8 cellular contexts compared by ENCODE assay signal in the genomic region with DNA sequence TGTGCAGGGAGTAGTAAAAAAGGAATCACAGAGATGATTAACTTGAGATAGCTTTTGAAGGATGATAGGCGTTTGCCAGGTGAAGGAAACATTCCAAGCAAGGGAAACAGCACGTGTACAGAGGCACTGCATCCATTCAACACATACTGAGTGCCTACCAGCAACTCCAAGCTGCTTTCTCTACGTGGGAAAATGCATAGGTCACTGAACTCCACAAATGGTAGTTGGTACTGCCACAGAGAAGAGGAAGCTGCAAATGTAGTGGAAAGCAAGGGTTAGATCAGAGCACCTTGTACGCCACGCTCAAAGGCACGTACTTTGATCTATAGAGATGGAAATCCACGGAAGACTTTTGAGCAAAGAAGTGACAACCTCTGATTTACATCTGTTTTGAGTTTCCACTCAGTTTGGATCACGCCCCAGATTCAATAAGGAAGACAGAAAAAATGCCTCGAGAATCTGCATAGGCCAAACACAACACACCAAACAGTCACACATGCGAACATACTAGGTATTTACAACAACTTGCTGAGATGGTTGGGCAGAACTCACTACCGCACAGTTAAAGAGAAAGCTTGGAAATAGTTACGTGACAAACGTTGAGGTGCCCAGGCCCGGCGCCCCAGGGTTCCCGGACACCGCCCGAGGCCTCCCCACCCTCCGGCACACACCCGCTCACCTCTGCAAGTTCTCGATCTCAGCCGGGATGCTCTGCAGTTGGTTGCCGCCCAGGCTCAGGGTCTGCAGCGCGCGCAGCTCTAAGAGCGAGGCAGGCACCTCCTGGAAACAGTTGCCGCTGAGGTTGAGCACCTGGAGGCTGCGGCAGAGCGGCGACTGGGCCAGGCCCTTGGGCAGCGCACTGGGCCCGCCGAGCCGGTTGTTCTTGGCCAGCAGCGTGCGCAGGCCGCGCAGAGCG. TPM values are rescaled to one million over a fixed set of nuclear protein-coding genes. Genes with fewer than 3 reads are reported as not detected.
DNase-seq lines count a peak whose midpoint lies in the region; ATAC-seq lines count a peak whose summit lies in the region.

No MANE protein-coding gene starts in this region.

- no peaks in the 10 kb centered on the region for H3K36me3 ChIP-seq in mesendoderm (ENCODE audit: control insufficient read depth, insufficient read depth, low read length)

- no peak overlapping the region for H2BK15ac ChIP-seq in mesendoderm (replicated peaks; ENCODE audit: low read depth)

- H3K4me3 ChIP-seq in mesendoderm (ENCODE audit: low read length): peak overlapping the region; percentile 66

- H3K79me2 ChIP-seq in mesendoderm (ENCODE audit: control insufficient read depth, insufficient read depth, low read length): no peaks in the 10 kb centered on the region

- H3K27ac ChIP-seq in mesendoderm (ENCODE audit: low read depth, low read length): peak overlapping the region; percentile 52

- no peak overlapping the region for H3K4ac ChIP-seq in mesendoderm (ENCODE audit: low read depth, low read length)

- no peaks in the 10 kb centered on the region for H3K4me1 ChIP-seq in mesendoderm (ENCODE audit: control insufficient read depth, low read depth, low read length)

- ATAC-seq in left cardiac atrium (no peak), HG02884 (IDR thresholded peaks at IDR 0.05; ENCODE audit: unreplicated experiment) (peak; percentile 35)
- ATAC-seq in activated CD4-positive, CD25-positive, alpha-beta regulatory T cell treated with anti-CD3 and anti-CD28 coated beads, Interleukin-2, amount 50 U/mL, for 24 hours: peak; percentile 48 to 55
- peak; percentile 45 for ATAC-seq in stimulated activated naive CD8-positive, alpha-beta T cell treated with anti-CD3 and anti-CD28 coated beads, Interleukin-15, Interleukin-2, amounts not matched to agents 100 U/mL and 50 U/mL, for 24 hours

- H3K79me1 ChIP-seq in mesendoderm (ENCODE audit: low read length): no peaks in the 10 kb centered on the region

- H2BK120ac ChIP-seq in mesendoderm (ENCODE audit: low read depth, low read length): no peak overlapping the region

- H3K4me2 ChIP-seq in mesendoderm (ENCODE audit: low read length): peak overlapping the region; percentile 2

- peak overlapping the region; percentile 71 for H3K23ac ChIP-seq in mesendoderm (ENCODE audit: low read length)

- H2AK5ac ChIP-seq in mesendoderm (ENCODE audit: low read length): no peak overlapping the region

- WGBS in mesendoderm (ENCODE audit: extremely low coverage, insufficient coverage, low lambda C conversion rate): no CpG with 5 or more reads among the region's 40 CpGs

- no peaks in the 10 kb centered on the region for H3K27me3 ChIP-seq in mesendoderm (ENCODE audit: insufficient read depth, low read length, poor library complexity)

- H3K56ac ChIP-seq in mesendoderm (ENCODE audit: low read length): peak overlapping the region; percentile 96

- no peak overlapping the region for H3K18ac ChIP-seq in mesendoderm (ENCODE audit: low read length)

- no peak overlapping the region for H4K5ac ChIP-seq in mesendoderm (ENCODE audit: low read length)

- intact Hi-C loops in cardiac septum (cut with DNase I): loop anchor here (2.0 to 5.0 kb wide), 4 partner anchors 69 to 256 kb away; partner anchors contain the start of gene GSK3B
- intact Hi-C loops in left cardiac atrium (cut with DNase I): no loop called here

- no peak overlapping the region for H4K8ac ChIP-seq in mesendoderm (ENCODE audit: low read depth, low read length)

- no peak overlapping the region for H2BK5ac ChIP-seq in mesendoderm (ENCODE audit: low read length)

- DNase-seq in cardiac septum (ENCODE audit: low spot score) (peak; percentile 75), left cardiac atrium (no peak), NCI-H146 treated with DMSO at 0.1 percent for 48 hours (lab: John Stamatoyannopoulos, UW; ENCODE audit: unreplicated experiment) (peak; percentile 84), dedifferentiated amniotic fluid mesenchymal stem cell (ENCODE audit: extremely low spot score) (peak; percentile 34), mesendoderm (no peak)
- peak; percentile 56 for DNase-seq in stimulated activated naive CD8-positive, alpha-beta T cell treated with anti-CD3 and anti-CD28 coated beads, Interleukin-15, Interleukin-2, amounts not matched to agents 100 U/mL and 50 U/mL, for 24 hours

- H3K9ac ChIP-seq in mesendoderm (ENCODE audit: low read length): peak overlapping the region; percentile 82

RNA-seq across cellular contexts. Expression of gene LRRC58, which starts 0.8 kb away (rescaled TPM):
- total RNA-seq in cardiac septum: 8.1 TPM
- 10 to 100 TPM; 12.0 to 13.6 TPM for total RNA-seq in left cardiac atrium
- 8.6 TPM for polyA plus RNA-seq in mesendoderm (2013, experiment 1 of 2)
- polyA plus RNA-seq in mesendoderm (2013, experiment 2 of 2): 8.9 TPM

Comparison
In these comparisons a context has a peak if more than half of its experiments do, and no peak if none do; other contexts are left out.
1. DNase-seq: peak in cardiac septum (single experiment), NCI-H146 treated with DMSO at 0.1 percent for 48 hours (single experiment), dedifferentiated amniotic fluid mesenchymal stem cell (single experiment) and stimulated activated naive CD8-positive, alpha-beta T cell treated with anti-CD3 and anti-CD28 coated beads, Interleukin-15, Interleukin-2, amounts not matched to agents 100 U/mL and 50 U/mL, for 24 hours (single experiment); none in left cardiac atrium (single experiment) and mesendoderm (single experiment).
2. ATAC-seq: peak in HG02884 (single experiment), activated CD4-positive, CD25-positive, alpha-beta regulatory T cell treated with anti-CD3 and anti-CD28 coated beads, Interleukin-2, amount 50 U/mL, for 24 hours (2 of 2) and stimulated activated naive CD8-positive, alpha-beta T cell treated with anti-CD3 and anti-CD28 coated beads, Interleukin-15, Interleukin-2, amounts not matched to agents 100 U/mL and 50 U/mL, for 24 hours (single experiment); none in left cardiac atrium (0 of 2).